Comparison of ENCODE assay signal across 1 cellular context in genomic region chr2:211391206-211391605, GRCh38.
TF ChIP-seq lines count a peak whose summit lies in the region.

No MANE protein-coding gene starts in this region.

TF ChIP-seq in SK-N-SH, 30 proteins besides CTCF, POLR2A, EP300 and RAD21 (continued from another document):
- no peak for TF ChIP-seq REST (IDR thresholded peaks at IDR 0.05; ENCODE audit: low read depth, low read length)
- no peak for TF ChIP-seq TCF12 (IDR thresholded peaks at IDR 0.05)
